ENCODE assay signal across 10 cellular contexts in genomic region chr5:168295574-168296201, GRCh38. TPM values are rescaled to one million over a fixed set of nuclear protein-coding genes. Genes with fewer than 3 reads are reported as not detected.
DNase-seq lines count a peak whose midpoint lies in the region; FAIRE-seq and TF ChIP-seq lines count a peak whose summit lies in the region.
"Had no signal": no experiment of that assay in that cellular context is flagged by ENCODE, and none has a peak within 500 bp of the region (broad histone marks: within the 10 kb centered on the region; RNA-seq: fewer than 3 reads in every experiment).

No MANE protein-coding gene starts in this region.

- H3K4me1 Mint-ChIP-seq in neural crest cell: peaks cover 43% of the 10 kb centered on the region

- no peaks in the 10 kb centered on the region for H3K27me3 ChIP-seq in SJCRH30

- no peaks in the 10 kb centered on the region for H3K9me3 Mint-ChIP-seq in neural crest cell
- H3K9me3 Mint-ChIP-seq: stimulated activated naive CD8-positive, alpha-beta T cell treated with anti-CD3 and anti-CD28 coated beads, Interleukin-15, amount 100 ng/mL, for 72 hours had no signal

- peak overlapping the region; percentile 73 for H3K4me3 Mint-ChIP-seq in neural crest cell
- H3K4me3 Mint-ChIP-seq: stimulated activated naive CD8-positive, alpha-beta T cell treated with anti-CD3 and anti-CD28 coated beads, Interleukin-15, amount 100 ng/mL, for 72 hours had no signal

- H3K4me3 ChIP-seq in fibroblast of mammary gland (ENCODE audit: control insufficient read depth, low read depth, low read length): no peak overlapping the region
- H3K4me3 ChIP-seq in SJCRH30: no peak overlapping the region

- H3K27ac Mint-ChIP-seq in neural crest cell (ENCODE audit: unreplicated experiment): peak overlapping the region; percentile 88
- H3K27ac Mint-ChIP-seq: stimulated activated naive CD8-positive, alpha-beta T cell treated with anti-CD3 and anti-CD28 coated beads, Interleukin-15, amount 100 ng/mL, for 72 hours had no signal

- no peaks in the 10 kb centered on the region for H3K36me3 ChIP-seq in SJCRH30

- H3K36me3 Mint-ChIP-seq in neural crest cell (ENCODE audit: low read depth): no peaks in the 10 kb centered on the region

- no peak for TF ChIP-seq POLR2A in GM12891 (IDR thresholded peaks at IDR 0.05; ENCODE audit: low read depth, low read length)

- TF ChIP-seq CTCF in fibroblast of mammary gland (conservative IDR thresholded peaks at IDR 0.05; ENCODE audit: control insufficient read depth, insufficient read depth, low read depth, low read length) (peak; percentile 55), neural crest cell (conservative IDR thresholded peaks at IDR 0.05) (peak; percentile 70)

- H3K27ac ChIP-seq in SJCRH30: no peak overlapping the region
- H3K27ac ChIP-seq: HL-60 had no signal

- no peaks in the 10 kb centered on the region for H3K9me3 ChIP-seq in SJCRH30 (replicated peaks)

- no peak for FAIRE-seq in GM12891 (lab: Jason Lieb, UNC)

- H3K4me1 ChIP-seq in SJCRH30: no peaks in the 10 kb centered on the region

- peaks cover 19% of the 10 kb centered on the region for H3K27me3 Mint-ChIP-seq in neural crest cell (ENCODE audit: low read depth)

- peak; percentile 45 for DNase-seq in D341Med (ENCODE audit: low spot score)
- DNase-seq in RPMI8226: peak; percentile 8
- peak; percentile 63 for DNase-seq in fibroblast of mammary gland (ENCODE audit: low read depth)
- DNase-seq in neural crest cell (ENCODE audit: low read depth, low spot score): no peak
- no peak for DNase-seq in GM12891 (ENCODE audit: insufficient read length, low spot score)
- DNase-seq in activated CD4-positive, alpha-beta T cell treated with anti-CD3 and anti-CD28 coated beads for 4 hours: no peak
- no peak for DNase-seq in SJCRH30
- DNase-seq in GDM1 (lab: John Stamatoyannopoulos, UW): no peak
- DNase-seq: stimulated activated naive CD8-positive, alpha-beta T cell treated with anti-CD3 and anti-CD28 coated beads, Interleukin-15, amount 100 ng/mL, for 72 hours had no signal

TF ChIP-seq in GM12891, 5 proteins besides CTCF, POLR2A, EP300 and RAD21:
- TF ChIP-seq TAF1 (IDR thresholded peaks at IDR 0.05; ENCODE audit: low read depth, low read length) (no peak), PAX5 (IDR thresholded peaks at IDR 0.05; ENCODE audit: insufficient read depth, low read length, severe bottlenecking) (no peak), SPI1 (IDR thresholded peaks at IDR 0.05; ENCODE audit: low read depth, low read length) (no peak)

RNA-seq across cellular contexts. Expression of gene WWC1, which starts 4.2 kb away (rescaled TPM):
- 13.3 and 13.7 TPM in 2 replicates for total RNA-seq in neural crest cell
- polyA plus RNA-seq in GM12891 (2012; ENCODE audit: low read depth, missing spikeins): 1.9 TPM
- not detected in 2 replicates for total RNA-seq in SJCRH30 (2014; rRNA removed; shearing (Covaris generic))

Comparison
In these comparisons a context has a peak if more than half of its experiments do, and no peak if none do; other contexts are left out.
1. DNase-seq: peak in D341Med (single experiment), RPMI8226 (single experiment) and fibroblast of mammary gland (single experiment); none in neural crest cell (single experiment), GM12891 (single experiment), activated CD4-positive, alpha-beta T cell treated with anti-CD3 and anti-CD28 coated beads for 4 hours (0 of 2), SJCRH30 (0 of 2) and GDM1 (single experiment).
2. RNA of gene WWC1, which starts 4.2 kb away (total RNA-seq): 13.3 to 13.7 TPM in neural crest cell; not detected in SJCRH30; every median in the first group is over 10 times any median in the second.